ENCODE assay signal across 16 cellular contexts in the genomic region with DNA sequence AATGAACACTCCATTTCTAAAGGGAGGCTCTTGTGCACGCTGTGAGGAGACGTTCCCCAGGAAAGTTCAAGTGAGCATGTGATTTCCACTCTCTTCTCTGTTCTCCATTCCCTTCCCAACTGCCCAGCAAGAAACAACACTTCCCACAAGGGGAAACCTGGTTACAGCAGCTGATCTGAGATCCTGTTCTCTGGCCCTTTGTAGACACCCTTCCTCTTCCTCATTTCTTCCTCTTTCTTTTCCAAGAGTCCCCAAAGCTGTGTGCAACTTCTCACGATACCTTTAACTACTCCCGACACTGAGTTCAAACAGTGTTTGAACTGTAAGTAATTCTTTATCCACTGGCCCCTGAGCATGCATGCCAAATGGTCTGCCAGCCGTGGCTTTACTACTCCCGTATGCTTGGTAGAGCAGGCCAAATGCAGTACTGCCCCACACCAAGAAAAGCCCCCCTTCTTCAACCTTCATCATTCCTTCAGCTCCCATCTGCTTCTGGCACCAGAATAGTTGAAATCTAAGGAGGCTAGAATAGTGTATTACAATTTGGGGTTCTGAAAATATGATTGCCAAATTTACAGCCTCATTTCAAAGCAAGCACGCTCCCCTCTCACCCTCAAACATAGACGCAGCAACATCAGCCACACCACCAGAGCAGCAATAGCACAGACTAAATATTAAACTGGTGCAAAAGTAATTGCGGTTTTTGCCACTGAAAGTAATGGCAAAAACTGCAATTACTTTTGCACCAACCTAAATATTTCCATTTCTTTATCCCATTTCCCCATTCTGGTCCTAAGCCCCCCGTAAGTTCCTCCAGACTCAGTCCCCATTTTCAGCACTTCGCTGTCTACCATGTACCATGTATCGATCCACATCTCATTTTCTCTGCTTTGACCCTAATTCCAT. TPM values are rescaled to one million over a fixed set of nuclear protein-coding genes. Genes with fewer than 3 reads are reported as not detected.
DNase-seq lines count a peak whose midpoint lies in the region; TF ChIP-seq lines count a peak whose summit lies in the region.
"Had no signal": no experiment of that assay in that cellular context is flagged by ENCODE, and none has a peak within 500 bp of the region (broad histone marks: within the 10 kb centered on the region; RNA-seq: fewer than 3 reads in every experiment).

No MANE protein-coding gene starts in this region.

- H3K27ac ChIP-seq in thyroid gland, result peak overlapping the region; percentile 36 to 73 (median 72)
- no peak overlapping the region for H3K27ac ChIP-seq in SK-N-SH (ENCODE audit: low read depth in 2 of 2, low read length in 1 of 2)
- H3K27ac ChIP-seq: 22Rv1 had no signal

- H3K27me3 ChIP-seq in thyroid gland (no peaks in the 10 kb centered on the region), SK-N-SH (ENCODE audit: insufficient read depth) (peaks cover 36% of the 10 kb centered on the region; the same call in 1 of the 2 replicates)

- no peak for TF ChIP-seq EP300 in SK-N-SH (IDR thresholded peaks at IDR 0.05; ENCODE audit: borderline replicate concordance in 1 of 2, low read depth in 1 of 2, low read length in 1 of 2)

- TF ChIP-seq CTCF in brain (conservative IDR thresholded peaks at IDR 0.05) (no peak), thyroid gland (IDR thresholded peaks at IDR 0.05) (peak in 2 of 6 experiments; percentile 10 to 19), SK-N-SH (IDR thresholded peaks at IDR 0.05) (no peak), nephron progenitor cell (IDR thresholded peaks at IDR 0.05) (no peak)

- TF ChIP-seq RAD21 in SK-N-SH (IDR thresholded peaks at IDR 0.05; ENCODE audit: low read length), result no peak

- H3K9me3 Mint-ChIP-seq in brain, result peaks cover 0 to 3% (median 0%) of the 10 kb centered on the region in 5 experiments
- no peaks in the 10 kb centered on the region for H3K9me3 Mint-ChIP-seq in nephron progenitor cell
- H3K9me3 Mint-ChIP-seq: T-cell had no signal

- H3K9me3 ChIP-seq in thyroid gland, result no peaks in the 10 kb centered on the region
- H3K9me3 ChIP-seq in SK-N-SH, result no peaks in the 10 kb centered on the region

- H3K9ac ChIP-seq in SK-N-SH, result no peak overlapping the region

- H3K36me3 ChIP-seq in thyroid gland (no peaks in the 10 kb centered on the region), SK-N-SH (replicated peaks in 1 of 2; ENCODE audit: control insufficient read depth in 1 of 2, insufficient read depth in 2 of 2, low read length in 1 of 2) (no peaks in the 10 kb centered on the region)

- H3K4me2 ChIP-seq in SK-N-SH, result no peak overlapping the region

- no peaks in the 10 kb centered on the region for H3F3A ChIP-seq in SK-N-SH (replicated peaks; ENCODE audit: insufficient read depth)

- no peak overlapping the region for H3K4me3 ChIP-seq in thyroid gland (replicated peaks in 1 of 3)
- no peak overlapping the region for H3K4me3 ChIP-seq in SK-N-SH (ENCODE audit: low read depth in 2 of 2, low read length in 1 of 2)
- H3K4me3 ChIP-seq: lung had no signal

- H3K4me3 Mint-ChIP-seq in brain (peak overlapping the region in 3 of 5 experiments; percentile 18 to 51 (median 37)), nephron progenitor cell (no peak overlapping the region)
- H3K4me3 Mint-ChIP-seq: T-cell had no signal

- H3K4me1 ChIP-seq in thyroid gland (peaks cover 38 to 39% of the 10 kb centered on the region in 2 donors), SK-N-SH (ENCODE audit: control insufficient read depth in 1 of 2, insufficient read depth in 2 of 2, low read depth in 1 of 2, low read length in 1 of 2) (peaks cover 0 to 3% of the 10 kb centered on the region in 2 experiments; a peak in 1 of 4 replicates)

- POLR2A ChIA-PET in SK-N-SH (lab: Yijun Ruan, JAX), result interaction anchor here (0.9 kb wide), 1 partner anchor 36 kb away, joined by 6 read pairs; no protein-coding TSS in a partner anchor

- H3K36me3 Mint-ChIP-seq in brain (no peaks in the 10 kb centered on the region), nephron progenitor cell (ENCODE audit: low read depth) (no peaks in the 10 kb centered on the region)

- H3K9me2 ChIP-seq in SK-N-SH, result no peaks in the 10 kb centered on the region

- DNase-seq in SKM-1 treated with dmso at 0.1 percent for 144 hours (lab: John Stamatoyannopoulos, UW; ENCODE audit: unreplicated experiment) (peak; percentile 31), SKM-1 (lab: John Stamatoyannopoulos, UW; ENCODE audit: unreplicated experiment) (no peak), midbrain (lab: John Stamatoyannopoulos, UW) (peak; percentile 8), thyroid gland (peak; percentile 83), SK-N-SH (no peak), nephron progenitor cell (no peak), ureter (ENCODE audit: low spot score) (no peak)
- DNase-seq: activated CD4-positive, CD25-positive, alpha-beta regulatory T cell; DMS79; NCI-H774; stimulated activated CD4-positive, alpha-beta T cell treated with anti-CD3 and anti-CD28 coated beads, Interleukin-4, amount 100 ng/mL, for 24 hours; stimulated activated CD8-positive, alpha-beta memory T cell treated with anti-CD3 and anti-CD28 coated beads, Interleukin-4, amount 100 ng/mL, for 48 hours; T-cell had no signal

- no peak overlapping the region for H2AFZ ChIP-seq in SK-N-SH (ENCODE audit: low read depth)

- H3K27ac Mint-ChIP-seq in brain, result peak overlapping the region in 1 of 5 experiments; percentile 71
- H3K27ac Mint-ChIP-seq in nephron progenitor cell, result no peak overlapping the region

- CTCF ChIA-PET in SK-N-SH (lab: Yijun Ruan, JAX), result interaction anchor here (0.6 to 15.2 kb wide), 8 partner anchors 18 to 312 kb away, joined by 3 to 391 read pairs (median 5); partner anchors contain the start of gene HLA-DMA

- peak in 1 of 2 donors; percentile 46 for TF ChIP-seq POLR2A in thyroid gland (IDR thresholded peaks at IDR 0.05)

- no peaks in the 10 kb centered on the region for H3K79me2 ChIP-seq in SK-N-SH (ENCODE audit: insufficient read depth)

- whole genome bisulfite sequencing in thyroid gland, 2 donors, result 55 to 65% methylated on average over 12 of the region's 12 CpGs
- 29% methylated on average over 12 of the region's 12 CpGs for WGBS in SK-N-SH (ENCODE audit: low lambda C conversion rate)

- H3K27me3 Mint-ChIP-seq in brain (peaks cover 40% of the 10 kb centered on the region), nephron progenitor cell (ENCODE audit: low read depth, poor library complexity) (peaks cover 17% of the 10 kb centered on the region)
- H3K27me3 Mint-ChIP-seq: T-cell had no signal

- no peaks in the 10 kb centered on the region for H4K20me1 ChIP-seq in SK-N-SH (ENCODE audit: insufficient read depth)

- intact Hi-C loops in thyroid gland (cut with DNase I), result no loop called here

- H3K4me1 Mint-ChIP-seq in brain, result peaks cover 8% of the 10 kb centered on the region
- peaks cover 36% of the 10 kb centered on the region for H3K4me1 Mint-ChIP-seq in nephron progenitor cell

TF ChIP-seq in SK-N-SH, 30 proteins besides CTCF, POLR2A, EP300 and RAD21 (continues in another document):
- TF ChIP-seq MAX (IDR thresholded peaks at IDR 0.05; ENCODE audit: low read depth) (no peak), EZH2phosphoT487 (IDR thresholded peaks at IDR 0.05; ENCODE audit: borderline replicate concordance, low read depth) (no peak), MXI1 (IDR thresholded peaks at IDR 0.05; ENCODE audit: low read depth, low read length) (no peak), RXRA (IDR thresholded peaks at IDR 0.05; ENCODE audit: borderline replicate concordance, low read depth) (no peak), TEAD4 (IDR thresholded peaks at IDR 0.05; ENCODE audit: borderline replicate concordance, insufficient read depth) (no peak), SMC3 (IDR thresholded peaks at IDR 0.05; ENCODE audit: low read depth, low read length) (no peak), SIN3A (IDR thresholded peaks at IDR 0.05; ENCODE audit: borderline replicate concordance, low read depth, low read length) (no peak), YY1 (IDR thresholded peaks at IDR 0.05; ENCODE audit: low read depth) (no peak), RFX5 (IDR thresholded peaks at IDR 0.05; ENCODE audit: low read length) (no peak)
- TF ChIP-seq, protein P1, sequence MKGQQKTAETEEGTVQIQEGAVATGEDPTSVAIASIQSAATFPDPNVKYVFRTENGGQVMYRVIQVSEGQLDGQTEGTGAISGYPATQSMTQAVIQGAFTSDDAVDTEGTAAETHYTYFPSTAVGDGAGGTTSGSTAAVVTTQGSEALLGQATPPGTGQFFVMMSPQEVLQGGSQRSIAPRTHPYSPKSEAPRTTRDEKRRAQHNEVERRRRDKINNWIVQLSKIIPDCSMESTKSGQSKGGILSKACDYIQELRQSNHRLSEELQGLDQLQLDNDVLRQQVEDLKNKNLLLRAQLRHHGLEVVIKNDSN (IDR thresholded peaks at IDR 0.05; ENCODE audit: borderline replicate concordance, low read depth), result no peak

RNA-seq across cellular contexts. Expression of gene HLA-DMB, which starts 4.3 kb away (rescaled TPM):
- 12.4 TPM for polyA plus RNA-seq in brain (ENCODE audit: insufficient read depth, low read depth, low replicate concordance)
- 10 to 100 TPM; 34.7 to 82.9 (median 51.3) TPM for total RNA-seq in thyroid gland
- polyA plus RNA-seq in SK-N-SH (2012; rRNA removed), result 0.10 TPM in 1 of 2 replicates, not detected in the other
- polyA plus RNA-seq in SK-N-SH (2012; cell fraction: cytosol; rRNA removed), result 0.03 TPM in 1 of 2 replicates, not detected in the other
- 0.05 and 0.06 TPM in 2 replicates for polyA plus RNA-seq in SK-N-SH (2012; cell fraction: nucleus; rRNA removed)
- total RNA-seq in ureter, result 31.0 TPM

RNA-seq across cellular contexts. Expression of gene HLA-DMA, which starts 16.4 kb away (rescaled TPM):
- 27.3 TPM for polyA plus RNA-seq in brain (ENCODE audit: insufficient read depth, low read depth, low replicate concordance)
- total RNA-seq in thyroid gland, result 10 to 100 TPM; 10.7 to 41.5 (median 27.3) TPM
- polyA plus RNA-seq in SK-N-SH (2012; rRNA removed), result 1.2 and 1.5 TPM in 2 replicates
- 0.75 and 1.3 TPM in 2 replicates for polyA plus RNA-seq in SK-N-SH (2012; cell fraction: cytosol; rRNA removed)
- 6.5 and 7.7 TPM in 2 replicates for polyA plus RNA-seq in SK-N-SH (2012; cell fraction: nucleus; rRNA removed)
- total RNA-seq in ureter, result 65.3 TPM

RNA-seq across cellular contexts. Expression of gene BRD2, which starts 31.9 kb away (rescaled TPM):
- polyA plus RNA-seq in brain (ENCODE audit: insufficient read depth, low read depth, low replicate concordance) (181 TPM), SK-N-SH (2012; rRNA removed) (104 and 116 TPM in 2 replicates)
- total RNA-seq in thyroid gland (100 to 1,000 TPM; 206 to 282 (median 238) TPM), ureter (205 TPM)
- 87.9 and 91.4 TPM in 2 replicates for polyA plus RNA-seq in SK-N-SH (2012; cell fraction: cytosol; rRNA removed)
- 186 and 280 TPM in 2 replicates for polyA plus RNA-seq in SK-N-SH (2012; cell fraction: nucleus; rRNA removed)

Comparison
In these comparisons a context has a peak if more than half of its experiments do, and no peak if none do; other contexts are left out.
1. DNase-seq: peak in SKM-1 treated with dmso at 0.1 percent for 144 hours (single experiment), midbrain (single experiment) and thyroid gland (2 of 2); none in SKM-1 (single experiment), SK-N-SH (single experiment), nephron progenitor cell (single experiment) and ureter (single experiment).
2. H3K27ac ChIP-seq: peak in thyroid gland (3 of 3); none in SK-N-SH (0 of 2).